Comparison of ENCODE assay signal across 22 cellular contexts in the genomic region with DNA sequence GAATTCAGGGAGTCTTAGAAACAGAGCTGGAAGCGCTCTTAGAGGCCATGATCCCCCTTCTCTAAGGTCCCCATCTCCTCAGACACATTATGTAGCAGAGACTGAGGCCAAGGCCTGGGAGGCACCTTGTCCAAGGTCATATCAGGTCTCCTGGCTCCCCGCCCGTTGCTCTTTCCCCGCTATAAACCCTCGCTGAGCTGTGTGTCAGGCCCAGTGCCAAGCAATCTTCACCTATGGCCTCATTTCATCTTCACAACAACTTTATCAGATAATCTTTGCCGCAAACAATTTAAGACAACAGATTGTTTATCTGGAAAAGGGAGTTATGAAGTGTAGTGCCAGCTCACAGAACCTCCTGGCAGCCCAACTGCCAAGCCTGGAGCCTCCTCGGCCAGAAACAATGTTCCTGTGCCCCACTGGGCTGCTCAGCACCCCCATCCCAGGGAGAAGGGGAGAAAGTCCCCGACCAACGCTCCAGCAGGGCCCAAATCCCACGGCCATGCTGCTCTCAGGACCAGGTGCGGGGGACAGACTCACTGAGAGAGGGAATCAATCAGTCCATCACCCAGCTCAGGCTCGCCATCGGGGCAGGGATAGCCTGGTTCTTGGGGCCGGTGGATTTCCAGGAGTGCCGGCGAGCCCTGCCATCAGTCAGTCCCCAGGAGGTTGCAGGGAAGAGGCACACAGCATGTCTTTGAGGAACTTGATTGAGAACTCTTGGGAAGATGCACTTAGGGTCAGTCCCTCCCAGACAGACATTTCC. TPM values are rescaled to one million over a fixed set of nuclear protein-coding genes. Genes with fewer than 3 reads are reported as not detected.
DNase-seq lines count a peak whose midpoint lies in the region; ATAC-seq, FAIRE-seq and TF ChIP-seq lines count a peak whose summit lies in the region.
"Had no signal": no experiment of that assay in that cellular context is flagged by ENCODE, and none has a peak within 500 bp of the region (broad histone marks: within the 10 kb centered on the region; RNA-seq: fewer than 3 reads in every experiment).

No MANE protein-coding gene starts in this region.

- 45% methylated on average over 9 of the region's 16 CpGs for WGBS in right lobe of liver (ENCODE audit: insufficient coverage, low coverage, low lambda C conversion rate, missing lambda C conversion rate)

- CTCF ChIA-PET in activated CD8-positive, alpha-beta T cell treated with anti-CD3 and anti-CD28 coated beads, Interleukin-2, amount 10 ng/mL, durations not matched to agents 7 days and 5 days (lab: Charles Lee) = interaction anchor here (1.0 to 2.8 kb wide), 3 partner anchors 14 to 117 kb away, joined by 3 to 12 read pairs (median 3); no protein-coding TSS in a partner anchor
- CTCF ChIA-PET in activated CD8-positive, alpha-beta T cell treated with anti-CD3 and anti-CD28 coated beads for 36 hours (lab: Charles Lee) = interaction anchor here (1.0 to 4.2 kb wide), 3 partner anchors 14 to 93 kb away, joined by 3 to 23 read pairs (median 4); a partner anchor contains a TSS

- peaks cover 0 to 5% (median 2%) of the 10 kb centered on the region in 4 donors for H3K4me1 ChIP-seq in right lobe of liver
- no peaks in the 10 kb centered on the region for H3K4me1 ChIP-seq in upper lobe of right lung
- peaks cover 0 to 7% of the 10 kb centered on the region in 2 donors for H3K4me1 ChIP-seq in kidney (ENCODE audit: control insufficient read depth in 1 of 2, insufficient read depth in 1 of 2, low read depth in 1 of 2, low read length in 2 of 2)
- H3K4me1 ChIP-seq: BLaER1, esophagus squamous epithelium, SJCRH30, testis had no signal

- H3K36me3 Mint-ChIP-seq in activated CD8-positive, alpha-beta T cell treated with anti-CD3 and anti-CD28 coated beads, Interleukin-2, amount 10 ng/mL, durations not matched to agents 7 days and 5 days (ENCODE audit: low read depth) = no peaks in the 10 kb centered on the region
- no peaks in the 10 kb centered on the region for H3K36me3 Mint-ChIP-seq in activated CD8-positive, alpha-beta T cell treated with anti-CD3 and anti-CD28 coated beads for 36 hours (ENCODE audit: low read depth)

- no peak for ATAC-seq in activated CD8-positive, alpha-beta T cell treated with anti-CD3 and anti-CD28 coated beads, Interleukin-2, amount 10 ng/mL, durations not matched to agents 7 days and 5 days
- no peak for ATAC-seq in activated CD8-positive, alpha-beta T cell treated with anti-CD3 and anti-CD28 coated beads for 36 hours
- ATAC-seq in right lobe of liver (peak; percentile 47 to 64 (median 56)), upper lobe of right lung (peak; percentile 15), HG03439 (IDR thresholded peaks at IDR 0.05; ENCODE audit: unreplicated experiment) (no peak), HG03039 (IDR thresholded peaks at IDR 0.05; ENCODE audit: unreplicated experiment) (no peak)
- ATAC-seq: naive thymus-derived CD8-positive, alpha-beta T cell had no signal

- no peak overlapping the region for H3K4me3 ChIP-seq in right lobe of liver
- H3K4me3 ChIP-seq in upper lobe of right lung = no peak overlapping the region
- H3K4me3 ChIP-seq in kidney (ENCODE audit: low read length in 2 of 2) = no peak overlapping the region
- H3K4me3 ChIP-seq: BLaER1, esophagus squamous epithelium, lung, SJCRH30, testis had no signal

- no peak for FAIRE-seq in kidney (lab: Jason Lieb, UNC)
- FAIRE-seq: A204.1 had no signal

- no peak overlapping the region for H3K9ac ChIP-seq in kidney (ENCODE audit: low read length in 2 of 2)
- H3K9ac ChIP-seq: BLaER1 had no signal

- no peak for DNase-seq in activated CD8-positive, alpha-beta T cell treated with anti-CD3 and anti-CD28 coated beads, Interleukin-2, amount 10 ng/mL, durations not matched to agents 7 days and 5 days
- DNase-seq in activated CD8-positive, alpha-beta T cell treated with anti-CD3 and anti-CD28 coated beads for 36 hours = no peak
- DNase-seq in right lobe of liver (no peak), upper lobe of right lung (no peak), kidney (no peak)
- DNase-seq: activated CD4-positive, CD25-positive, alpha-beta regulatory T cell treated with anti-CD3 and anti-CD28 coated beads, Interleukin-2, amount 50 U/mL, for 72 hours; activated gamma-delta T cell; amniotic stem cell; central memory CD4-positive, alpha-beta T cell; effector CD4-positive, alpha-beta T cell; esophagus squamous epithelium; naive thymus-derived CD8-positive, alpha-beta T cell; NCI-H187 treated with DMSO at 0.1 percent for 48 hours; NCI-H510A treated with DMSO at 0.1 percent for 48 hours; SJCRH30; testis had no signal

- POLR2A ChIA-PET in activated CD8-positive, alpha-beta T cell treated with anti-CD3 and anti-CD28 coated beads, Interleukin-2, amount 10 ng/mL, durations not matched to agents 7 days and 5 days (lab: Charles Lee) = no interaction called here
- POLR2A ChIA-PET in activated CD8-positive, alpha-beta T cell treated with anti-CD3 and anti-CD28 coated beads for 36 hours (lab: Charles Lee) = interaction anchor here (0.6 to 1.4 kb wide), 2 partner anchors 92 to 437 kb away, joined by 3 to 4 read pairs; no protein-coding TSS in a partner anchor

- H3K36me3 ChIP-seq in right lobe of liver (no peaks in the 10 kb centered on the region), upper lobe of right lung (no peaks in the 10 kb centered on the region), kidney (ENCODE audit: control insufficient read depth in 1 of 2, insufficient read depth in 2 of 2, low read length in 2 of 2) (no peaks in the 10 kb centered on the region)
- H3K36me3 ChIP-seq: BLaER1, esophagus squamous epithelium, SJCRH30 had no signal

- H3K27me3 ChIP-seq in right lobe of liver (no peaks in the 10 kb centered on the region), upper lobe of right lung (no peaks in the 10 kb centered on the region)
- H3K27me3 ChIP-seq: BLaER1, esophagus squamous epithelium, SJCRH30, testis had no signal

- no peaks in the 10 kb centered on the region for H3K9me3 ChIP-seq in right lobe of liver
- H3K9me3 ChIP-seq in upper lobe of right lung = no peaks in the 10 kb centered on the region
- H3K9me3 ChIP-seq in kidney (ENCODE audit: control insufficient read depth in 1 of 2, low read length in 2 of 2) = no peaks in the 10 kb centered on the region
- H3K9me3 ChIP-seq: SJCRH30, testis had no signal

- H3K4me1 Mint-ChIP-seq in activated CD8-positive, alpha-beta T cell treated with anti-CD3 and anti-CD28 coated beads, Interleukin-2, amount 10 ng/mL, durations not matched to agents 7 days and 5 days (ENCODE audit: low read depth) = no peaks in the 10 kb centered on the region
- H3K4me1 Mint-ChIP-seq in activated CD8-positive, alpha-beta T cell treated with anti-CD3 and anti-CD28 coated beads for 36 hours (ENCODE audit: low read depth) = no peaks in the 10 kb centered on the region
- H3K4me1 Mint-ChIP-seq: naive thymus-derived CD8-positive, alpha-beta T cell had no signal

- H3K27ac ChIP-seq in VCaP (peak overlapping the region; percentile 75), right lobe of liver (no peak overlapping the region), upper lobe of right lung (no peak overlapping the region), kidney (ENCODE audit: low read depth in 2 of 2, low read length in 2 of 2) (no peak overlapping the region)
- H3K27ac ChIP-seq: BLaER1, esophagus squamous epithelium, SJCRH30, testis had no signal

- H3K27me3 Mint-ChIP-seq in activated CD8-positive, alpha-beta T cell treated with anti-CD3 and anti-CD28 coated beads, Interleukin-2, amount 10 ng/mL, durations not matched to agents 7 days and 5 days (ENCODE audit: low read depth) = no peaks in the 10 kb centered on the region
- H3K27me3 Mint-ChIP-seq in activated CD8-positive, alpha-beta T cell treated with anti-CD3 and anti-CD28 coated beads for 36 hours = no peaks in the 10 kb centered on the region
- H3K27me3 Mint-ChIP-seq: naive thymus-derived CD8-positive, alpha-beta T cell had no signal

- intact Hi-C loops in activated CD8-positive, alpha-beta T cell treated with anti-CD3 and anti-CD28 coated beads for 36 hours (cut with micrococcal nuclease) = no loop called here
- intact Hi-C loops in right lobe of liver (cut with DNase I) = no loop called here
- intact Hi-C loops in upper lobe of right lung (cut with DNase I) = no loop called here
- intact Hi-C loops in kidney (cut with DNase I) = no loop called here

- H3K9me3 Mint-ChIP-seq in activated CD8-positive, alpha-beta T cell treated with anti-CD3 and anti-CD28 coated beads, Interleukin-2, amount 10 ng/mL, durations not matched to agents 7 days and 5 days (ENCODE audit: insufficient read depth) = no peaks in the 10 kb centered on the region
- H3K9me3 Mint-ChIP-seq in activated CD8-positive, alpha-beta T cell treated with anti-CD3 and anti-CD28 coated beads for 36 hours = peaks cover under 1% of the 10 kb centered on the region

- no peak overlapping the region for H3K4me3 Mint-ChIP-seq in activated CD8-positive, alpha-beta T cell treated with anti-CD3 and anti-CD28 coated beads, Interleukin-2, amount 10 ng/mL, durations not matched to agents 7 days and 5 days
- no peak overlapping the region for H3K4me3 Mint-ChIP-seq in activated CD8-positive, alpha-beta T cell treated with anti-CD3 and anti-CD28 coated beads for 36 hours
- H3K4me3 Mint-ChIP-seq: naive thymus-derived CD8-positive, alpha-beta T cell had no signal

- no peak for TF ChIP-seq POLR2A in right lobe of liver (IDR thresholded peaks at IDR 0.05)

- no peak for TF ChIP-seq CTCF in activated CD8-positive, alpha-beta T cell treated with anti-CD3 and anti-CD28 coated beads for 36 hours (IDR thresholded peaks at IDR 0.05)
- TF ChIP-seq CTCF in VCaP (conservative IDR thresholded peaks at IDR 0.05) = no peak
- TF ChIP-seq CTCF in right lobe of liver (IDR thresholded peaks at IDR 0.05) = no peak
- no peak for TF ChIP-seq CTCF in upper lobe of right lung (IDR thresholded peaks at IDR 0.05)
- no peak for TF ChIP-seq CTCF in kidney (IDR thresholded peaks at IDR 0.05; ENCODE audit: borderline replicate concordance, extremely low read depth, insufficient read depth)

- peak overlapping the region; percentile 25 for H3K27ac Mint-ChIP-seq in activated CD8-positive, alpha-beta T cell treated with anti-CD3 and anti-CD28 coated beads, Interleukin-2, amount 10 ng/mL, durations not matched to agents 7 days and 5 days
- H3K27ac Mint-ChIP-seq in activated CD8-positive, alpha-beta T cell treated with anti-CD3 and anti-CD28 coated beads for 36 hours = no peak overlapping the region

RNA-seq across cellular contexts. Expression of a gene that starts 16.9 kb away (rescaled TPM):
- 10 to 100 TPM; 20.4 to 21.9 TPM for total RNA-seq in activated CD8-positive, alpha-beta T cell treated with anti-CD3 and anti-CD28 coated beads, Interleukin-2, amount 10 ng/mL, durations not matched to agents 7 days and 5 days
- total RNA-seq in activated CD8-positive, alpha-beta T cell treated with anti-CD3 and anti-CD28 coated beads for 36 hours = 10 to 100 TPM; 18.8 to 19.4 TPM
- total RNA-seq in right lobe of liver (1 to 10 TPM in 3 of 6 experiments, under 1 TPM in 3; 0.44 to 1.7 (median 0.95) TPM), upper lobe of right lung (10.4 TPM), kidney (2.7 TPM)
- polyA plus RNA-seq in kidney (ENCODE audit: insufficient read depth, low read depth, low replicate concordance) = 1.2 TPM

RNA-seq across cellular contexts. Expression of a gene that starts 32.9 kb away (rescaled TPM):
- 1,000 to 10,000 TPM; 1,398 to 1,443 TPM for total RNA-seq in activated CD8-positive, alpha-beta T cell treated with anti-CD3 and anti-CD28 coated beads, Interleukin-2, amount 10 ng/mL, durations not matched to agents 7 days and 5 days
- 1,000 to 10,000 TPM; 2,322 to 2,393 TPM for total RNA-seq in activated CD8-positive, alpha-beta T cell treated with anti-CD3 and anti-CD28 coated beads for 36 hours
- total RNA-seq in right lobe of liver (100 to 1,000 TPM; 366 to 446 (median 412) TPM), upper lobe of right lung (941 TPM), kidney (1,159 TPM)
- 1,291 TPM for polyA plus RNA-seq in kidney (ENCODE audit: insufficient read depth, low read depth, low replicate concordance)

Comparison
In these comparisons a context has a peak if more than half of its experiments do, and no peak if none do; other contexts are left out.
1. ATAC-seq: peak in right lobe of liver (4 of 4) and upper lobe of right lung (single experiment); none in activated CD8-positive, alpha-beta T cell treated with anti-CD3 and anti-CD28 coated beads, Interleukin-2, amount 10 ng/mL, durations not matched to agents 7 days and 5 days (single experiment), activated CD8-positive, alpha-beta T cell treated with anti-CD3 and anti-CD28 coated beads for 36 hours (single experiment), HG03439 (single experiment) and HG03039 (single experiment).